ENCODE assay signal across 36 cellular contexts in genomic region chr4:98599617-98600016, GRCh38.
"Had no signal": no experiment of that assay in that cellular context is flagged by ENCODE, and none has a peak within 500 bp of the region (broad histone marks: within the 10 kb centered on the region; RNA-seq: fewer than 3 reads in every experiment).

No MANE protein-coding gene starts in this region.

- H3K4me3 ChIP-seq: esophagus squamous epithelium, gastroesophageal sphincter had no signal

- H3K4me1 ChIP-seq: gastroesophageal sphincter had no signal

- FAIRE-seq: astrocyte, colon, endometrium, endothelial cell of umbilical vein had no signal

- H3K27ac ChIP-seq: brain microvascular endothelial cell, epithelial cell of prostate, esophagus squamous epithelium, gastroesophageal sphincter, WERI-Rb-1 had no signal

- H3K27me3 ChIP-seq: brain microvascular endothelial cell, esophagus squamous epithelium, gastroesophageal sphincter had no signal

- ATAC-seq: activated CD4-positive, alpha-beta T cell treated with anti-CD3 and anti-CD28 coated beads for 36 hours; activated CD8-positive, alpha-beta memory T cell treated with anti-CD3 and anti-CD28 coated beads, Interleukin-2, amount 10 ng/mL, durations not matched to agents 7 days and 5 days; activated CD8-positive, alpha-beta T cell treated with anti-CD3 and anti-CD28 coated beads, Interleukin-2, amount 10 ng/mL, durations not matched to agents 7 days and 5 days; activated naive CD4-positive, alpha-beta T cell treated with anti-CD3 and anti-CD28 coated beads, Interleukin-2, amount 50 U/mL, for 72 hours; activated T-cell treated with anti-CD3 and anti-CD28 coated beads, Interleukin-2, amount 50 U/mL, for 72 hours; effector memory CD8-positive, alpha-beta T cell; gastroesophageal sphincter; T-helper 17 cell had no signal

- H3K36me3 ChIP-seq: brain microvascular endothelial cell, esophagus squamous epithelium, gastroesophageal sphincter had no signal

- DNase-seq: activated CD4-positive, alpha-beta memory T cell treated with anti-CD3 and anti-CD28 coated beads for 36 hours; activated CD4-positive, alpha-beta T cell treated with anti-CD3 and anti-CD28 coated beads for 36 hours; activated CD4-positive, alpha-beta T cell treated with anti-CD3 and anti-CD28 coated beads, Interleukin-2, amount 10 ng/mL, durations not matched to agents 24 days and 14 days; activated CD4-positive, CD25-positive, alpha-beta regulatory T cell; activated CD4-positive, CD25-positive, alpha-beta regulatory T cell treated with anti-CD3 and anti-CD28 coated beads, Interleukin-2, amount 50 U/mL, for 72 hours; activated CD8-positive, alpha-beta memory T cell treated with anti-CD3 and anti-CD28 coated beads, Interleukin-2, amount 10 ng/mL, durations not matched to agents 7 days and 5 days; activated CD8-positive, alpha-beta memory T cell treated with anti-CD3 and anti-CD28 coated beads, Interleukin-2, amount 50 U/mL, for 48 hours; activated CD8-positive, alpha-beta T cell treated with anti-CD3 and anti-CD28 coated beads, Interleukin-2, amount 10 ng/mL, durations not matched to agents 7 days and 5 days; activated gamma-delta T cell; activated naive CD4-positive, alpha-beta T cell; activated naive CD4-positive, alpha-beta T cell treated with anti-CD3 and anti-CD28 coated beads, Interleukin-2, amount 10 ng/mL, durations not matched to agents 7 days and 5 days; activated naive CD8-positive, alpha-beta T cell treated with anti-CD3 and anti-CD28 coated beads, Interleukin-2, amount 10 ng/mL, durations not matched to agents 7 days and 5 days; activated T-cell treated with anti-CD3 and anti-CD28 coated beads for 4 hours; activated T-cell treated with anti-CD3 and anti-CD28 coated beads, Interleukin-2, amount 50 U/mL, for 24 hours; activated T-cell treated with anti-CD3 and anti-CD28 coated beads, Interleukin-2, amount 50 U/mL, for 72 hours; amniotic stem cell; anterior cingulate cortex; brain microvascular endothelial cell; caudate nucleus; cortex of kidney; dermis blood vessel endothelial cell; effector CD4-positive, alpha-beta T cell; effector memory CD8-positive, alpha-beta T cell; esophagus squamous epithelium; foreskin melanocyte; T-helper 1 cell; T-helper 17 cell; T1000; WERI-Rb-1 had no signal
